ENCODE assay signal across 8 cellular contexts in the genomic region with DNA sequence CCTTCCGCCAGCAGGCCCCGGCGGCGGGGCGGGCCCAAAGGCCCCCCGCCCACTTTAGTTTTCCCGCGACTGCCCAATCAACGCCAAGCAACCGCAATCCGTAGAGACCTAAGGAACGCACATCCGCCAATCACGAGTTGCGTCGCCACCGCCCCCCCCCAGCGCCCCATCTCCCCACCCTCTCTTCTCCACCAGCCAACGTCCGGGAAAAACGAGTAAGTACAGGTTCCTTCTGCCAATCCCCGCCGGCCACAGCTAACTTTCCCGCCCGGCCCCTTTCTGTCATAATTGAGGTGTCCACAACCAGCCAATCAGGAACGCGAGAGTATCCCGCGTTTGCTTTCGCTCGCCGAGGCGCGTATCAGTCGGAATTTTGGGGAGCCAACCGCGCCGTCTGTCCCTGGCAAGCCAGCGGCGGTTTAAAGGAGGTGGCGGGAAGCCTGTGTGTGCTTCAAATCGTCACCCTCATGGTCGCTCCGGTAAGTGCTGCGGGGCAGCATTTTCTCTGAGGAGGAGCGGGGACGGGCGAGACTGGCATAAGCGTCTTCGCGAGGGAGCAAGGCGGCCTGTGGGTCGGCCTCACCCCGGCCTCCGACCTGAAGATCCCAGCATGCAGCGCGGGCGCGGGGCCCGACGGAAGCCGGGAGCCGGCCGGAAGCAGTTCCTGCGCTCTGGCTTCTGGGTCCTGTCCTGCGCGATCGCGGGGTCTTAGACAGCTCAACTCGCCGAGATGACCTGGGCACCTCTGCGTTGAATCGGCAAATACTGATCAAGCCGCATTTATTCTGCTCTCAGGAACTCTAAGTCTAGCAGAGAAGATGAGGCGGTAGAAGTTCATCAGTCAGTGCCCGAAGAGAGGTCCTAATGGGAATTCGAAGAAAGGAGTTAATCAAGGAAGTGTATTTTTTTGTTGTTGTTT. TPM values are rescaled to one million over a fixed set of nuclear protein-coding genes. Genes with fewer than 3 reads are reported as not detected.
DNase-seq lines count a peak whose midpoint lies in the region; ATAC-seq and TF ChIP-seq lines count a peak whose summit lies in the region.

A gene with protein sequence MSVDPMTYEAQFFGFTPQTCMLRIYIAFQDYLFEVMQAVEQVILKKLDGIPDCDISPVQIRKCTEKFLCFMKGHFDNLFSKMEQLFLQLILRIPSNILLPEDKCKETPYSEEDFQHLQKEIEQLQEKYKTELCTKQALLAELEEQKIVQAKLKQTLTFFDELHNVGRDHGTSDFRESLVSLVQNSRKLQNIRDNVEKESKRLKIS (plus strand): TSS at position 361 of the 919 bp plus-strand sequence. CDS start 2,297 bp downstream, outside the sequence.

- H4K20me1 ChIP-seq in BLaER1 treated with 17β-estradiol and CSF1 and Interleukin-3, amounts not matched to agents 10 nM and 100 nM, result peaks cover 3 to 56% (median 22%) of the 10 kb centered on the region in 11 experiments; a peak in 17 of 22 replicates

- peak within 1 kb of the TSS; percentile 93 to 98 (median 97) for H3K9ac ChIP-seq in BLaER1 treated with 17β-estradiol and CSF1 and Interleukin-3, amounts not matched to agents 10 nM and 100 nM

- H3K4me3 Mint-ChIP-seq in dendritic cell treated with granulocyte-macrophage colony-stimulating factor and Interleukin-4, amounts not matched to agents 40 ng/mL and 50 ng/mL, for 4 days, result peak within 1 kb of the TSS; percentile 96

- H3K36me3 Mint-ChIP-seq in dendritic cell treated with granulocyte-macrophage colony-stimulating factor and Interleukin-4, amounts not matched to agents 40 ng/mL and 50 ng/mL, for 4 days (ENCODE audit: low read depth), result peaks cover 78% of the 10 kb centered on the region

- H3K4me2 ChIP-seq in BLaER1 treated with 17β-estradiol and CSF1 and Interleukin-3, amounts not matched to agents 10 nM and 100 nM, result peak within 1 kb of the TSS; percentile 94 to 98 (median 97)

- H3K27me3 Mint-ChIP-seq in dendritic cell treated with granulocyte-macrophage colony-stimulating factor and Interleukin-4, amounts not matched to agents 40 ng/mL and 50 ng/mL, for 4 days, result no peaks in the 10 kb centered on the region

- no peaks in the 10 kb centered on the region for H3K27me3 ChIP-seq in BLaER1 treated with 17β-estradiol and CSF1 and Interleukin-3, amounts not matched to agents 10 nM and 100 nM
- H3K27me3 ChIP-seq in left lung, result no peaks in the 10 kb centered on the region

- H3K9me3 Mint-ChIP-seq in dendritic cell treated with granulocyte-macrophage colony-stimulating factor and Interleukin-4, amounts not matched to agents 40 ng/mL and 50 ng/mL, for 4 days, result no peaks in the 10 kb centered on the region

- peak within 1 kb of the TSS; percentile 83 to 100 (median 96) for H3K4me3 ChIP-seq in BLaER1 treated with 17β-estradiol and CSF1 and Interleukin-3, amounts not matched to agents 10 nM and 100 nM
- H3K4me3 ChIP-seq in left lung, result peak within 1 kb of the TSS; percentile 94 to 99

- DNase-seq in NCI-H748 treated with DMSO at 0.1 percent for 48 hours (lab: John Stamatoyannopoulos, UW) (peak; percentile 99), left lung (peak; percentile 96 to 99)
- peak; percentile 87 to 99 for DNase-seq in activated CD4-positive, alpha-beta T cell treated with anti-CD3 and anti-CD28 coated beads, Interleukin-2, amount 50 U/mL, for 24 hours (ENCODE audit: low read depth in 1 of 2, low spot score in 1 of 2)
- peak; percentile 90 to 93 for DNase-seq in stimulated activated CD4-positive, alpha-beta T cell treated with anti-CD3 and anti-CD28 coated beads, Interleukin-2, amount 100 ng/mL, for 48 hours

- H3K27ac Mint-ChIP-seq in dendritic cell treated with granulocyte-macrophage colony-stimulating factor and Interleukin-4, amounts not matched to agents 40 ng/mL and 50 ng/mL, for 4 days, result peak within 1 kb of the TSS; percentile 99

- H3K36me3 ChIP-seq in BLaER1 treated with 17β-estradiol and CSF1 and Interleukin-3, amounts not matched to agents 10 nM and 100 nM, result peaks cover 54 to 76% (median 69%) of the 10 kb centered on the region in 11 experiments
- peaks cover 0 to 63% of the 10 kb centered on the region in 2 donors for H3K36me3 ChIP-seq in left lung

- H3K9me3 ChIP-seq in BLaER1 treated with 17β-estradiol and CSF1 and Interleukin-3, amounts not matched to agents 10 nM and 100 nM (replicated peaks in 1 of 11), result no peaks in the 10 kb centered on the region
- no peaks in the 10 kb centered on the region for H3K9me3 ChIP-seq in left lung

- intact Hi-C loops in dendritic cell treated with granulocyte-macrophage colony-stimulating factor and Interleukin-4, amounts not matched to agents 40 ng/mL and 50 ng/mL, for 4 days (cut with micrococcal nuclease), result loop anchor here (1.0 to 2.0 kb wide), 2 partner anchors 48 to 67 kb away; a partner anchor contains a TSS
- intact Hi-C loops in left lung (cut with DNase I), result no loop called here

- peaks cover 35% of the 10 kb centered on the region for H3K4me1 Mint-ChIP-seq in dendritic cell treated with granulocyte-macrophage colony-stimulating factor and Interleukin-4, amounts not matched to agents 40 ng/mL and 50 ng/mL, for 4 days (ENCODE audit: low read depth)

- ATAC-seq in GM19372 (IDR thresholded peaks at IDR 0.05; ENCODE audit: low read depth, unreplicated experiment) (peak; percentile 85), HG03558 (IDR thresholded peaks at IDR 0.05; ENCODE audit: extremely low read depth, unreplicated experiment) (peak; percentile 55), left lung (peak; percentile 96)

- H3K4me1 ChIP-seq in BLaER1 treated with 17β-estradiol and CSF1 and Interleukin-3, amounts not matched to agents 10 nM and 100 nM, result peaks cover 26 to 39% (median 33%) of the 10 kb centered on the region in 10 experiments
- H3K4me1 ChIP-seq in left lung, result peaks cover 6 to 43% of the 10 kb centered on the region in 2 donors

- no peak for TF ChIP-seq CTCF in left lung (IDR thresholded peaks at IDR 0.05)

- H3K27ac ChIP-seq in BLaER1 treated with 17β-estradiol and CSF1 and Interleukin-3, amounts not matched to agents 10 nM and 100 nM, result peak within 1 kb of the TSS; percentile 94 to 99 (median 97)
- peak within 1 kb of the TSS; percentile 99 to 100 for H3K27ac ChIP-seq in left lung

RNA-seq across cellular contexts. Expression of the gene that starts here (rescaled TPM):
- 10 to 100 TPM; 16.1 to 23.3 TPM for total RNA-seq in left lung

Comparison
In these comparisons a context has a peak if more than half of its experiments do, and no peak if none do; other contexts are left out.
1. Peak in every context shown above with its lines: DNase-seq, ATAC-seq, H3K4me3 ChIP-seq and H3K27ac ChIP-seq.